In genomic region chr6:52063584-52064400, GRCh38 we compare ENCODE assay signal across 8 cellular contexts. TPM values are rescaled to one million over a fixed set of nuclear protein-coding genes. Genes with fewer than 3 reads are reported as not detected.
DNase-seq lines count a peak whose midpoint lies in the region; ATAC-seq and TF ChIP-seq lines count a peak whose summit lies in the region.

No MANE protein-coding gene starts in this region.

- DNase-seq in GM12864 (ENCODE audit: low read depth) (peak; percentile 54), UCSD-AML1 (lab: John Stamatoyannopoulos, UW; ENCODE audit: unreplicated experiment) (peak; percentile 75), MCF 10A (ENCODE audit: unreplicated experiment) (peak; percentile 40), medulla oblongata (ENCODE audit: extremely low spot score) (peak; percentile 41), tibial artery (no peak)
- DNase-seq in Jurkat, Clone E6-1 (ENCODE audit: low read depth, low spot score): peak; percentile 80
- DNase-seq in stimulated activated CD8-positive, alpha-beta memory T cell treated with anti-CD3 and anti-CD28 coated beads, Interleukin-4, amount 100 ng/mL, for 4 hours (ENCODE audit: low read depth in 2 of 2, low spot score in 1 of 2): peak; percentile 14 to 24

- peak; percentile 98 for ATAC-seq in GM21786 (IDR thresholded peaks at IDR 0.05; ENCODE audit: unreplicated experiment)

- H3K4me1 ChIP-seq in tibial artery: no peaks in the 10 kb centered on the region

- peak; percentile 79 for TF ChIP-seq CTCF in GM12864 (IDR thresholded peaks at IDR 0.05; ENCODE audit: low read depth, low read length, missing control alignments)
- TF ChIP-seq CTCF in MCF 10A (IDR thresholded peaks at IDR 0.05; ENCODE audit: unreplicated experiment): no peak
- TF ChIP-seq CTCF in tibial artery (IDR thresholded peaks at IDR 0.05): no peak

- H3K4me3 ChIP-seq in GM12864 (ENCODE audit: low read depth, low read length) (no peak overlapping the region), tibial artery (no peak overlapping the region)
- no peak overlapping the region; the same call in 1 of the 2 replicates for H3K4me3 ChIP-seq in Jurkat, Clone E6-1 (ENCODE audit: low read length)

- intact Hi-C loops in MCF 10A (cut with micrococcal nuclease): no loop called here
- intact Hi-C loops in tibial artery (cut with DNase I; ENCODE audit: low total_unique reads): loop anchor here (10.0 kb wide), 1 partner anchor 161 kb away; no protein-coding TSS in a partner anchor

- H3K27ac ChIP-seq in tibial artery: no peak overlapping the region

- no peak overlapping the region for H3K4me3 Mint-ChIP-seq in MCF 10A (ENCODE audit: unreplicated experiment)

- H3K9me3 ChIP-seq in tibial artery: no peaks in the 10 kb centered on the region

- H3K27ac Mint-ChIP-seq in MCF 10A (ENCODE audit: low read depth, unreplicated experiment): no peak overlapping the region

- CTCF ChIA-PET in MCF 10A (lab: Yijun Ruan, JAX): interaction anchor here (0.6 to 2.4 kb wide), 7 partner anchors 10 to 111 kb away, joined by 3 to 14 read pairs (median 4); no protein-coding TSS in a partner anchor

- no peaks in the 10 kb centered on the region for H3K27me3 ChIP-seq in tibial artery

- peaks cover 17% of the 10 kb centered on the region for H3K4me1 Mint-ChIP-seq in MCF 10A (ENCODE audit: insufficient read depth, unreplicated experiment)

- H3K9me3 Mint-ChIP-seq in MCF 10A (ENCODE audit: unreplicated experiment): no peaks in the 10 kb centered on the region

- POLR2A ChIA-PET in MCF 10A (lab: Yijun Ruan, JAX): interaction anchor here (0.6 kb wide), 1 partner anchor 747 kb away, joined by 5 read pairs; no protein-coding TSS in a partner anchor

- no peaks in the 10 kb centered on the region for H3K36me3 Mint-ChIP-seq in MCF 10A (ENCODE audit: insufficient read depth, unreplicated experiment)

- no TSS peak for BruUV-seq in MCF 10A (replicated peaks; lab: Mats Ljungman, UMichigan)

- H3K36me3 ChIP-seq in tibial artery: no peaks in the 10 kb centered on the region

- H3K27me3 Mint-ChIP-seq in MCF 10A (ENCODE audit: insufficient read depth, unreplicated experiment): no peaks in the 10 kb centered on the region

RNA-seq across cellular contexts. Expression of gene PKHD1, which starts 23.6 kb away (rescaled TPM):
- polyA plus RNA-seq in Jurkat, Clone E6-1 (2012; ENCODE audit: insufficient read depth, insufficient read length): not detected
- not detected in 2 replicates for total RNA-seq in MCF 10A (2022)

Comparison
In these comparisons a context has a peak if more than half of its experiments do, and no peak if none do; other contexts are left out.
1. DNase-seq: peak in GM12864 (single experiment), Jurkat, Clone E6-1 (single experiment), UCSD-AML1 (single experiment), MCF 10A (single experiment), medulla oblongata (single experiment) and stimulated activated CD8-positive, alpha-beta memory T cell treated with anti-CD3 and anti-CD28 coated beads, Interleukin-4, amount 100 ng/mL, for 4 hours (2 of 2); none in tibial artery (0 of 2).